ENCODE assay signal across 24 cellular contexts in genomic region chr4:175377203-175377602, GRCh38.
DNase-seq lines count a peak whose midpoint lies in the region; ATAC-seq, FAIRE-seq and TF ChIP-seq lines count a peak whose summit lies in the region.
"Had no signal": no experiment of that assay in that cellular context is flagged by ENCODE, and none has a peak within 500 bp of the region (broad histone marks: within the 10 kb centered on the region; RNA-seq: fewer than 3 reads in every experiment).

No MANE protein-coding gene starts in this region.

- H3K36me3 ChIP-seq in HepG2 (replicated peaks in 1 of 2; ENCODE audit: control insufficient read depth in 1 of 2, insufficient read depth in 2 of 2, low read length in 2 of 2) (no peaks in the 10 kb centered on the region), right lobe of liver (no peaks in the 10 kb centered on the region), K562 (ENCODE audit: control insufficient read depth, insufficient read depth, low read length) (no peaks in the 10 kb centered on the region)
- H3K36me3 ChIP-seq: BE2C, BLaER1 had no signal

- H4K20me1 ChIP-seq in HepG2 (ENCODE audit: insufficient read depth, low read length) (no peaks in the 10 kb centered on the region), K562 (replicated peaks; ENCODE audit: control insufficient read depth, insufficient read depth, low read length) (no peaks in the 10 kb centered on the region)
- H4K20me1 ChIP-seq: BLaER1 had no signal

- intact Hi-C loops in HepG2 (cut with micrococcal nuclease; ENCODE audit: unreplicated experiment) (no loop called here), right lobe of liver (cut with DNase I) (no loop called here), K562 (cut with micrococcal nuclease) (no loop called here), posterior cingulate gyrus (cut with DNase I) (no loop called here)

- POLR2A ChIA-PET in HepG2 (lab: Yijun Ruan, JAX): no interaction called here
- POLR2A ChIA-PET in K562 (lab: Yijun Ruan, JAX): no interaction called here

- CTCF ChIA-PET in HepG2 (lab: Yijun Ruan, JAX; ENCODE audit: low intra/inter-chr PET ratio, low total read pairs): no interaction called here
- CTCF ChIA-PET in K562 (lab: Yijun Ruan, JAX; ENCODE audit: low intra/inter-chr PET ratio): no interaction called here

- H3K27ac ChIP-seq in HepG2 (ENCODE audit: extremely low read length, insufficient read depth, low read length) (no peak overlapping the region), right lobe of liver (no peak overlapping the region), K562 (ENCODE audit: extremely low read depth, low read depth, low read length) (no peak overlapping the region)
- H3K27ac ChIP-seq: 22Rv1, BLaER1 had no signal

- BruUV-seq in HepG2 (replicated peaks; lab: Mats Ljungman, UMichigan) (no TSS peak), K562 (replicated peaks; lab: Mats Ljungman, UMichigan) (no TSS peak)

- H3K9ac ChIP-seq in HepG2 (ENCODE audit: insufficient read depth, low read depth, low read length): no peak overlapping the region
- H3K9ac ChIP-seq in K562 (ENCODE audit: insufficient read depth in 1 of 2, low read depth in 2 of 2, low read length in 2 of 2): no peak overlapping the region
- H3K9ac ChIP-seq: BLaER1 had no signal

- FAIRE-seq in HepG2 (lab: Jason Lieb, UNC) (no peak), K562 (lab: Jason Lieb, UNC) (no peak)
- FAIRE-seq: GM12878, GM12892, GM18507 had no signal

- H3K9me3 ChIP-seq in HepG2 (ENCODE audit: low read length) (peaks cover 24% of the 10 kb centered on the region; the same call in 1 of the 2 replicates), right lobe of liver (no peaks in the 10 kb centered on the region), K562 (replicated peaks; ENCODE audit: control insufficient read depth, insufficient read depth, low read depth, low read length) (no peaks in the 10 kb centered on the region)
- H3K9me3 ChIP-seq: BE2C, BLaER1 had no signal

- TF ChIP-seq RAD21 in HepG2 (CRISPR knock-in tag; IDR thresholded peaks at IDR 0.05) (no peak), K562 (CRISPR knock-in tag; conservative IDR thresholded peaks at IDR 0.05 in 1 of 2, IDR thresholded peaks at IDR 0.05 in 1 of 2) (no peak)

- no peak for DNase-seq in HepG2 (ENCODE audit: low spot score)
- DNase-seq in right lobe of liver: no peak
- DNase-seq in K562 (ENCODE audit: extremely low read depth in 1 of 4, low spot score in 3 of 4): no peak
- DNase-seq in posterior cingulate gyrus: no peak
- DNase-seq in NCI-H1048 (lab: John Stamatoyannopoulos, UW): no peak
- DNase-seq: ACHN; BE2C; C1 segment of cervical spinal cord; CD4-positive, alpha-beta memory T cell; CD4-positive, CD25-positive, alpha-beta regulatory T cell; CD8-positive, alpha-beta memory T cell; COR-L47; DMS 273 treated with DMSO at 0.1 percent for 48 hours; DMS153; DMS53; DMS79; DND-41; EL; GDM1 had no signal

- H3K4me3 ChIP-seq in HepG2 (replicated peaks in 1 of 3; ENCODE audit: insufficient read depth in 1 of 3, low read depth in 2 of 3, low read length in 3 of 3): no peak overlapping the region
- H3K4me3 ChIP-seq in right lobe of liver: no peak overlapping the region
- no peak overlapping the region for H3K4me3 ChIP-seq in K562
- H3K4me3 ChIP-seq: BLaER1, GM12878 had no signal

- in situ Hi-C loops in HepG2 (cut with HindIII; ENCODE audit: extremely low pct_ligation_motif_present, low pct_unique_long_range_greater_than_20kb) (no loop called here), K562 (cut with MboI) (no loop called here)

- ATAC-seq in HepG2: no peak
- no peak for ATAC-seq in right lobe of liver
- no peak for ATAC-seq in K562
- ATAC-seq: GM12878 had no signal

- TF ChIP-seq EP300 in HepG2 (IDR thresholded peaks at IDR 0.05; ENCODE audit: low read depth in 2 of 2, low read length in 2 of 2) (no peak), HepG2 (CRISPR knock-in tag; IDR thresholded peaks at IDR 0.05; ENCODE audit: borderline replicate concordance) (no peak), K562 (IDR thresholded peaks at IDR 0.05; ENCODE audit: low read length) (no peak)

- 0% methylated on average over 2 of the region's 2 CpGs for WGBS in HepG2 (ENCODE audit: low lambda C conversion rate)
- WGBS in right lobe of liver (ENCODE audit: insufficient coverage, low coverage, low lambda C conversion rate, missing lambda C conversion rate): 26% methylated on average over 2 of the region's 2 CpGs
- WGBS in K562 (ENCODE audit: insufficient coverage, low coverage, missing lambda C conversion rate): 0% methylated on average over 2 of the region's 2 CpGs

- TF ChIP-seq CTCF in HepG2 (CRISPR knock-in tag; IDR thresholded peaks at IDR 0.05) (no peak), right lobe of liver (IDR thresholded peaks at IDR 0.05) (no peak), K562 (IDR thresholded peaks at IDR 0.05 in 2 of 3, conservative IDR thresholded peaks at IDR 0.05 in 1 of 3; ENCODE audit: insufficient read depth in 2 of 3, low read depth in 1 of 3, low read length in 3 of 3) (no peak)

- no peaks in the 10 kb centered on the region for H3K9me1 ChIP-seq in K562 (ENCODE audit: control insufficient read depth, insufficient read depth, low read length)

- H3K27me3 ChIP-seq in HepG2 (ENCODE audit: control insufficient read depth in 1 of 2, insufficient read depth in 2 of 2, low read length in 2 of 2) (no peaks in the 10 kb centered on the region), right lobe of liver (no peaks in the 10 kb centered on the region), K562 (ENCODE audit: control insufficient read depth in 2 of 2, insufficient read depth in 2 of 2, low read length in 2 of 2) (no peaks in the 10 kb centered on the region)
- H3K27me3 ChIP-seq: BE2C, BLaER1 had no signal

- TF ChIP-seq POLR2A in HepG2 (IDR thresholded peaks at IDR 0.05; ENCODE audit: insufficient read depth in 1 of 2, low read depth in 2 of 2, low read length in 2 of 2): no peak
- TF ChIP-seq POLR2A in right lobe of liver (IDR thresholded peaks at IDR 0.05): no peak
- TF ChIP-seq POLR2A in K562 (conservative IDR thresholded peaks at IDR 0.05): no peak

- no peaks in the 10 kb centered on the region for H3K79me2 ChIP-seq in HepG2 (ENCODE audit: insufficient read depth, low read length)
- H3K79me2 ChIP-seq in K562 (ENCODE audit: control insufficient read depth, insufficient read depth, low read length): no peaks in the 10 kb centered on the region

- H2AFZ ChIP-seq in HepG2 (ENCODE audit: low read length): no peak overlapping the region
- no peak overlapping the region for H2AFZ ChIP-seq in K562 (ENCODE audit: low read depth, low read length)

- no peak overlapping the region for H3K4me2 ChIP-seq in HepG2 (ENCODE audit: low read depth, low read length)
- no peak overlapping the region for H3K4me2 ChIP-seq in K562 (ENCODE audit: insufficient read depth, low read length)
- H3K4me2 ChIP-seq: BLaER1 had no signal

- no peaks in the 10 kb centered on the region for H3K4me1 ChIP-seq in HepG2 (ENCODE audit: insufficient read depth, low read length)
- H3K4me1 ChIP-seq in right lobe of liver: no peaks in the 10 kb centered on the region
- H3K4me1 ChIP-seq in K562 (replicated peaks in 1 of 2; ENCODE audit: control insufficient read depth in 2 of 2, insufficient read depth in 2 of 2, low read length in 2 of 2): no peaks in the 10 kb centered on the region
- H3K4me1 ChIP-seq: BE2C, BLaER1 had no signal

TF ChIP-seq in HepG2, 621 proteins besides CTCF, POLR2A, EP300 and RAD21:
- TF ChIP-seq MAFF (IDR thresholded peaks at IDR 0.05; ENCODE audit: low read depth, low read length): peak; percentile 83
- TF ChIP-seq NR2F6 (IDR thresholded peaks at IDR 0.05): no peak
- TF ChIP-seq NR2F6 (CRISPR knock-in tag; IDR thresholded peaks at IDR 0.05): no peak
- TF ChIP-seq MAFK (conservative IDR thresholded peaks at IDR 0.05 in 1 of 2, IDR thresholded peaks at IDR 0.05 in 1 of 2; ENCODE audit: low read length in 2 of 2): peak; percentile 83 to 91

TF ChIP-seq in K562, 482 proteins besides CTCF, POLR2A, EP300 and RAD21:
- TF ChIP-seq SETDB1 (IDR thresholded peaks at IDR 0.05; ENCODE audit: low read length) (no peak), MAFG (tag; conservative IDR thresholded peaks at IDR 0.05) (0 out of 2 replicates have a peak, but pooled peaks have one; percentile 24), CREB3 (tag; conservative IDR thresholded peaks at IDR 0.05; ENCODE audit: low read depth) (no peak), MAFK (IDR thresholded peaks at IDR 0.05; ENCODE audit: low read length) (peak; percentile 52), MAFF (IDR thresholded peaks at IDR 0.05; ENCODE audit: low read length) (peak; percentile 61), C11orf30 (IDR thresholded peaks at IDR 0.05; ENCODE audit: low read depth) (peak; percentile 23; the same call in 1 of the 2 replicates), ZNF316 (IDR thresholded peaks at IDR 0.05) (peak; percentile 55; the same call in 1 of the 2 replicates)

Comparison
In these comparisons a context has a peak if more than half of its experiments do, and no peak if none do; other contexts are left out.
1. Of the 241 proteins assayed by ChIP-seq in both HepG2 and K562: peak only in HepG2: none; only in K562: MAFG; in both: MAFF and MAFK; in neither: 238.